ENCODE assay signal across 32 cellular contexts in the genomic region with DNA sequence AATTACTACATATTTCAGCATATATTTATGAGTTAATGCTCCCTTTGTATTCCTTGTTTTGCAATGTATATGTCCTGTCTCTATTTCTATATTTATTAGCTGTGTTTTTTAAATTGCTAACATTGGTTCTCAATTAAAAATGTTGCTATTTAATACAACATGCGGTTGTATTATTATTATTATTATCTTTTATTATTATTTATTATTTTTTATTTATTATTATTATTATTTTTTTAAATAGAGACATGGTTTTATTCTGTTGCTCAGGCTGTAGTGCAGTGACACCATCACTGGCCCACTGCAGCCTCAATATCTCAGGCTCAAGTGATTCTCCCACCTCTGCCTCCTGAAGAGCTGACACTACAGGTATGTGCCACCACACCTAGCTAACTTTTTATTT.
"Had no signal": no experiment of that assay in that cellular context is flagged by ENCODE, and none has a peak within 500 bp of the region (broad histone marks: within the 10 kb centered on the region; RNA-seq: fewer than 3 reads in every experiment).

No MANE protein-coding gene starts in this region.

- H3K4me3 ChIP-seq: adrenal gland, body of pancreas, breast epithelium had no signal

- H3K36me3 Mint-ChIP-seq: activated naive CD4-positive, alpha-beta T cell treated with anti-CD3 and anti-CD28 coated beads, Interleukin-2, amount 50 U/mL, for 72 hours; activated naive CD8-positive, alpha-beta T cell treated with anti-CD3 and anti-CD28 coated beads for 36 hours; T-cell had no signal

- ATAC-seq: activated naive CD4-positive, alpha-beta T cell treated with anti-CD3 and anti-CD28 coated beads, Interleukin-2, amount 50 U/mL, for 72 hours; activated T-cell treated with anti-CD3 and anti-CD28 coated beads, Interleukin-2, amount 50 U/mL, for 4 hours; activated T-cell treated with anti-CD3 and anti-CD28 coated beads, Interleukin-2, amount 50 U/mL, for 72 hours; activated T-helper 17 cell treated with anti-CD3 and anti-CD28 coated beads, Interleukin-2, amount 50 U/mL, for 72 hours; body of pancreas; T-cell; T-helper 17 cell had no signal

- H3K4me3 Mint-ChIP-seq: activated B cell treated with CpG ODN at 0.5 μM for 24 hours; activated CD4-positive, alpha-beta memory T cell treated with anti-CD3 and anti-CD28 coated beads, Interleukin-2, amount 10 ng/mL, durations not matched to agents 7 days and 5 days; activated CD4-positive, alpha-beta T cell treated with anti-CD3 and anti-CD28 coated beads, Interleukin-2, amount 10 ng/mL, durations not matched to agents 24 days and 14 days; activated naive CD4-positive, alpha-beta T cell treated with anti-CD3 and anti-CD28 coated beads for 36 hours; activated naive CD8-positive, alpha-beta T cell treated with anti-CD3 and anti-CD28 coated beads for 36 hours; activated T-cell treated with anti-CD3 and anti-CD28 coated beads, Interleukin-2, amount 50 U/mL, for 4 hours; activated T-cell treated with anti-CD3 and anti-CD28 coated beads, Interleukin-2, amount 50 U/mL, for 72 hours; activated T-helper 1 cell treated with anti-CD3 and anti-CD28 coated beads, Interleukin-12 subunit alpha, Interleukin-12 subunit beta, Interleukin-2, Interleukin-4 antibody, amounts not matched to agents 30 ng/mL and 10 ng/mL and 1 ng/mL, durations not matched to agents 14 hours and 24 hours and 36 hours; activated T-helper 17 cell treated with anti-CD3 and anti-CD28 coated beads, Interleukin-2, amount 50 U/mL, for 72 hours; T-cell; T-helper 17 cell had no signal

- H3K27ac ChIP-seq: adrenal gland, body of pancreas, brain microvascular endothelial cell, breast epithelium, WERI-Rb-1 had no signal

- H3K27ac Mint-ChIP-seq: activated B cell treated with CpG ODN at 0.5 μM for 24 hours; activated CD4-positive, alpha-beta memory T cell treated with anti-CD3 and anti-CD28 coated beads, Interleukin-2, amount 10 ng/mL, durations not matched to agents 7 days and 5 days; activated CD4-positive, alpha-beta T cell treated with anti-CD3 and anti-CD28 coated beads, Interleukin-2, amount 10 ng/mL, durations not matched to agents 24 days and 14 days; activated naive CD4-positive, alpha-beta T cell treated with anti-CD3 and anti-CD28 coated beads for 36 hours; activated naive CD4-positive, alpha-beta T cell treated with anti-CD3 and anti-CD28 coated beads, Interleukin-2, amount 50 U/mL, for 72 hours; activated naive CD8-positive, alpha-beta T cell treated with anti-CD3 and anti-CD28 coated beads for 36 hours; activated T-cell treated with anti-CD3 and anti-CD28 coated beads, Interleukin-2, amount 50 U/mL, for 72 hours; activated T-helper 1 cell treated with anti-CD3 and anti-CD28 coated beads, Interleukin-12 subunit alpha, Interleukin-12 subunit beta, Interleukin-2, Interleukin-4 antibody, amounts not matched to agents 30 ng/mL and 10 ng/mL and 1 ng/mL, durations not matched to agents 14 hours and 24 hours and 36 hours; activated T-helper 17 cell treated with anti-CD3 and anti-CD28 coated beads, Interleukin-2, amount 50 U/mL, for 72 hours; T-cell; T-helper 17 cell had no signal

- DNase-seq: activated B cell treated with CpG ODN at 0.5 μM for 24 hours; activated CD4-positive, alpha-beta memory T cell treated with anti-CD3 and anti-CD28 coated beads, Interleukin-2, amount 10 ng/mL, durations not matched to agents 7 days and 5 days; activated CD4-positive, alpha-beta T cell treated with anti-CD3 and anti-CD28 coated beads for 4 hours; activated CD4-positive, alpha-beta T cell treated with anti-CD3 and anti-CD28 coated beads, Interleukin-2, amount 10 ng/mL, durations not matched to agents 24 days and 14 days; activated CD4-positive, alpha-beta T cell treated with anti-CD3 and anti-CD28 coated beads, Interleukin-2, amount 50 U/mL, for 1 hour; activated CD4-positive, alpha-beta T cell treated with anti-CD3 and anti-CD28 coated beads, Interleukin-2, amount 50 U/mL, for 4 hours; activated CD4-positive, CD25-positive, alpha-beta regulatory T cell treated with anti-CD3 and anti-CD28 coated beads, Interleukin-2, amount 50 U/mL, for 72 hours; activated CD8-positive, alpha-beta memory T cell treated with anti-CD3 and anti-CD28 coated beads, Interleukin-2, amount 50 U/mL, for 4 hours; activated effector memory CD4-positive, alpha-beta T cell treated with anti-CD3 and anti-CD28 coated beads, Interleukin-2, amount 50 U/mL, for 16 hours; activated gamma-delta T cell treated with Interleukin-2 at 50 U/mL for 16 hours; activated naive CD4-positive, alpha-beta T cell; activated naive CD4-positive, alpha-beta T cell treated with anti-CD3 and anti-CD28 coated beads for 36 hours; activated naive CD4-positive, alpha-beta T cell treated with anti-CD3 and anti-CD28 coated beads, Interleukin-2, amount 50 U/mL, for 16 hours; activated naive CD8-positive, alpha-beta T cell treated with anti-CD3 and anti-CD28 coated beads for 36 hours; activated T-cell treated with anti-CD3 and anti-CD28 coated beads for 4 hours; activated T-cell treated with anti-CD3 and anti-CD28 coated beads, Interleukin-2, amount 50 U/mL, for 1 hour; activated T-cell treated with anti-CD3 and anti-CD28 coated beads, Interleukin-2, amount 50 U/mL, for 4 hours; activated T-cell treated with anti-CD3 and anti-CD28 coated beads, Interleukin-2, amount 50 U/mL, for 72 hours; adrenal gland; amniotic stem cell; aorta; body of pancreas; brain microvascular endothelial cell; central memory CD4-positive, alpha-beta T cell; T-cell; T-helper 17 cell; WERI-Rb-1 had no signal

- H3K27me3 Mint-ChIP-seq: activated B cell treated with CpG ODN at 0.5 μM for 24 hours; activated CD4-positive, alpha-beta memory T cell treated with anti-CD3 and anti-CD28 coated beads, Interleukin-2, amount 10 ng/mL, durations not matched to agents 7 days and 5 days; activated CD4-positive, alpha-beta T cell treated with anti-CD3 and anti-CD28 coated beads, Interleukin-2, amount 10 ng/mL, durations not matched to agents 24 days and 14 days; activated naive CD8-positive, alpha-beta T cell treated with anti-CD3 and anti-CD28 coated beads for 36 hours; activated T-helper 17 cell treated with anti-CD3 and anti-CD28 coated beads, Interleukin-2, amount 50 U/mL, for 72 hours; T-cell; T-helper 17 cell had no signal

- H3K4me1 Mint-ChIP-seq: activated B cell treated with CpG ODN at 0.5 μM for 24 hours; activated CD4-positive, alpha-beta memory T cell treated with anti-CD3 and anti-CD28 coated beads, Interleukin-2, amount 10 ng/mL, durations not matched to agents 7 days and 5 days; activated CD4-positive, alpha-beta T cell treated with anti-CD3 and anti-CD28 coated beads, Interleukin-2, amount 10 ng/mL, durations not matched to agents 24 days and 14 days; activated naive CD8-positive, alpha-beta T cell treated with anti-CD3 and anti-CD28 coated beads for 36 hours; activated T-helper 17 cell treated with anti-CD3 and anti-CD28 coated beads, Interleukin-2, amount 50 U/mL, for 72 hours; T-cell; T-helper 17 cell had no signal

- H3K36me3 ChIP-seq: adrenal gland, brain microvascular endothelial cell, breast epithelium, WERI-Rb-1 had no signal

- H3K4me1 ChIP-seq: adrenal gland, body of pancreas, breast epithelium had no signal

- FAIRE-seq: astrocyte had no signal

- H3K9me3 ChIP-seq: adrenal gland, body of pancreas had no signal
